Comparison of ENCODE assay signal across 1 cellular context in genomic region chr2:240685771-240686371, GRCh38.
TF ChIP-seq lines count a peak whose summit lies in the region.

No MANE protein-coding gene starts in this region.

TF ChIP-seq in HCT116, 20 proteins besides CTCF, POLR2A, EP300 and RAD21 (continued from another document):
- no peak for TF ChIP-seq EZH2 (IDR thresholded peaks at IDR 0.05)
- TF ChIP-seq ZFX (IDR thresholded peaks at IDR 0.05) = no peak
- no peak for TF ChIP-seq CBX3 (IDR thresholded peaks at IDR 0.05; ENCODE audit: low read depth)
